ENCODE assay signal across 8 cellular contexts in the genomic region with DNA sequence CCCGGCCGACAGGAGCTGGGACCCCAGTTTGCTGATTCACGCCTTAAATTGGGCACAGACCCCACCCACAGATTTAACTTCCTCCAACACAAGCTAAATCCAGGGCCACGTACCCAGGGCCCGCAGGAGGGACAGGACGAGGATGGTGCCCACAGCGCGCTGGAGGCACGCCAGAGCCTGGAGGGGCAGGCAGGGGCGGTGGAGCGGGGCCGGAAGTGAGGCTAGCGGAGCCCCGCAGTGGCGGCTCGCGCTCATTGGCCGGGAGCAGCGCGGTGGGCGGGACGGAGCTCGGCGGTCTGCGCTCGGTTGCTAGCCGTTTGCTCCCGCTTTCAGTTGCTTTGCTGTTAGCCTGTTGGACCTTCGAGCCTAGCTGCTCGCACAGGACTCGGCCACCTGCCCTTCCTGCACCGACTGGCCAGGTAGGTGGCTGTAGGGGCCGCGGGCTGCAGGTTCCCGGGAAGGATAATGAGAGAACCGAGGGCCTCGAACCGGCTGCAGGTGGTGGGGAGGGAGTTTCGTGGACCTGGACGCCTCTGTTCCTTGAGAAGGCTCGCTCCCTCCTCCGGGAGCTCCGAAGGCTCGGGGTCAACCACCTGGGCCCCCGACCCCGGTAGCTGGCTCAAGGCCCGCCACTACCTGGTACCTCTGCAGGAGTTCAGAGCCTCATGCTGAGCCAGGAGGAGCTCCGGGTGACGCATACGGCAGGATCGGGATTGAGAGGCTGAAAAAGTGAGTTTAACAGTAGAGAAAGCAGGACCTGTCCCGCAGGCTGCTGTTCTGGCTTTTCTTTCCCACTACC. TPM values are rescaled to one million over a fixed set of nuclear protein-coding genes. Genes with fewer than 3 reads are reported as not detected.
DNase-seq lines count a peak whose midpoint lies in the region; ATAC-seq, FAIRE-seq and TF ChIP-seq lines count a peak whose summit lies in the region.

A gene (plus strand): TSS at position 332 of the 799 bp plus-strand sequence. CDS start 8,212 bp downstream, outside the sequence.

- peak within 1 kb of the TSS; percentile 87 for H3K27ac ChIP-seq in HepG2 (ENCODE audit: extremely low read length, insufficient read depth, low read length)

- H3K4me3 ChIP-seq in BJ (ENCODE audit: low read depth, low read length) (peak within 1 kb of the TSS; percentile 79), HepG2 (replicated peaks in 1 of 3; ENCODE audit: insufficient read depth in 1 of 3, low read depth in 2 of 3, low read length in 3 of 3) (peak within 1 kb of the TSS; percentile 71 to 92 (median 86))

- CTCF ChIA-PET in BJ (lab: Yijun Ruan, JAX) (interaction anchor here (1.1 to 3.3 kb wide), 7 partner anchors 19 to 140 kb away, joined by 3 to 18 read pairs (median 7); no protein-coding TSS in a partner anchor), HepG2 (lab: Yijun Ruan, JAX; ENCODE audit: low intra/inter-chr PET ratio, low total read pairs) (no interaction called here)

- WGBS in HepG2 (ENCODE audit: low lambda C conversion rate) = 1% methylated on average over 14 of the region's 52 CpGs

- TF ChIP-seq POLR2A in HepG2 (IDR thresholded peaks at IDR 0.05; ENCODE audit: insufficient read depth in 1 of 2, low read depth in 2 of 2, low read length in 2 of 2) = peak; percentile 96

- H3K4me2 ChIP-seq in HepG2 (ENCODE audit: low read depth, low read length) = peak within 1 kb of the TSS; percentile 87

- DNase-seq in BJ (ENCODE audit: low read depth) = no peak
- peak; percentile 92 for DNase-seq in GM19239 (ENCODE audit: insufficient read length, low spot score)
- DNase-seq in NCI-H774 (lab: John Stamatoyannopoulos, UW) = peak; percentile 69
- DNase-seq in activated CD4-positive, alpha-beta T cell treated with anti-CD3 and anti-CD28 coated beads, Interleukin-2, amount 50 U/mL, for 24 hours (ENCODE audit: low read depth in 1 of 2, low spot score in 1 of 2) = peak; percentile 76 to 84
- peak; percentile 80 for DNase-seq in dedifferentiated amniotic fluid mesenchymal stem cell (ENCODE audit: extremely low spot score)
- DNase-seq in HepG2 (ENCODE audit: low spot score) = peak; percentile 74
- peak; percentile 86 to 90 for DNase-seq in stimulated activated CD4-positive, alpha-beta T cell treated with anti-CD3 and anti-CD28 coated beads, Interleukin-2, amount 100 ng/mL, for 48 hours

- TF ChIP-seq CTCF in BJ (IDR thresholded peaks at IDR 0.05; ENCODE audit: insufficient read depth, low read depth, low read length) (no peak), HepG2 (CRISPR knock-in tag; IDR thresholded peaks at IDR 0.05) (peak; percentile 17; the same call in 1 of the 2 replicates)

- no peaks in the 10 kb centered on the region for H3K9me3 ChIP-seq in HepG2 (ENCODE audit: low read length)

- intact Hi-C loops in HepG2 (cut with micrococcal nuclease; ENCODE audit: unreplicated experiment) = no loop called here

- in situ Hi-C loops in HepG2 (cut with HindIII; ENCODE audit: extremely low pct_ligation_motif_present, low pct_unique_long_range_greater_than_20kb) = no loop called here

- no peak for TF ChIP-seq EP300 in HepG2 (IDR thresholded peaks at IDR 0.05; ENCODE audit: low read depth in 2 of 2, low read length in 2 of 2)
- TF ChIP-seq EP300 in HepG2 (CRISPR knock-in tag; IDR thresholded peaks at IDR 0.05; ENCODE audit: borderline replicate concordance) = no peak

- no peaks in the 10 kb centered on the region for H3K36me3 ChIP-seq in BJ (ENCODE audit: control insufficient read depth, insufficient read depth, low read length)
- H3K36me3 ChIP-seq in HepG2 (replicated peaks in 1 of 2; ENCODE audit: control insufficient read depth in 1 of 2, insufficient read depth in 2 of 2, low read length in 2 of 2) = no peaks in the 10 kb centered on the region; a peak in 1 of 5 replicates

- peak within 1 kb of the TSS; percentile 89 for H3K9ac ChIP-seq in HepG2 (ENCODE audit: insufficient read depth, low read depth, low read length)

- peak within 1 kb of the TSS; percentile 31 for H2AFZ ChIP-seq in HepG2 (ENCODE audit: low read length)

- peak; percentile 85 for ATAC-seq in HG03460 (IDR thresholded peaks at IDR 0.05; ENCODE audit: unreplicated experiment)
- peak; percentile 98 for ATAC-seq in HepG2

- FAIRE-seq in GM19239 (lab: Jason Lieb, UNC) (peak; percentile 92), HepG2 (lab: Jason Lieb, UNC) (peak; percentile 62)

- BruUV-seq in HepG2 (replicated peaks; lab: Mats Ljungman, UMichigan) = TSS peak; percentile 65

- no peak; the same call in 1 of the 2 replicates for TF ChIP-seq RAD21 in HepG2 (CRISPR knock-in tag; IDR thresholded peaks at IDR 0.05)

- no peaks in the 10 kb centered on the region for H3K27me3 ChIP-seq in BJ (ENCODE audit: control insufficient read depth, insufficient read depth, low read length)
- H3K27me3 ChIP-seq in HepG2 (ENCODE audit: control insufficient read depth in 1 of 2, insufficient read depth in 2 of 2, low read length in 2 of 2) = no peaks in the 10 kb centered on the region; a peak in 1 of 5 replicates

- POLR2A ChIA-PET in BJ (lab: Charles Lee) (interaction anchor here (0.5 to 0.9 kb wide), 3 partner anchors 59 to 918 kb away, joined by 3 read pairs; a partner anchor contains a TSS), HepG2 (lab: Yijun Ruan, JAX) (interaction anchor here (0.6 to 3.0 kb wide), 27 partner anchors 9 to 294 kb away, joined by 3 to 45 read pairs (median 4); a partner anchor contains a TSS)

- peaks cover 34% of the 10 kb centered on the region for H3K79me2 ChIP-seq in HepG2 (ENCODE audit: insufficient read depth, low read length)

- H3K4me1 ChIP-seq in HepG2 (ENCODE audit: insufficient read depth, low read length) = peaks cover 37% of the 10 kb centered on the region

- H4K20me1 ChIP-seq in HepG2 (ENCODE audit: insufficient read depth, low read length) = no peaks in the 10 kb centered on the region

TF ChIP-seq in HepG2, 621 proteins besides CTCF, POLR2A, EP300 and RAD21 (continues in another document):
- TF ChIP-seq, protein P1, sequence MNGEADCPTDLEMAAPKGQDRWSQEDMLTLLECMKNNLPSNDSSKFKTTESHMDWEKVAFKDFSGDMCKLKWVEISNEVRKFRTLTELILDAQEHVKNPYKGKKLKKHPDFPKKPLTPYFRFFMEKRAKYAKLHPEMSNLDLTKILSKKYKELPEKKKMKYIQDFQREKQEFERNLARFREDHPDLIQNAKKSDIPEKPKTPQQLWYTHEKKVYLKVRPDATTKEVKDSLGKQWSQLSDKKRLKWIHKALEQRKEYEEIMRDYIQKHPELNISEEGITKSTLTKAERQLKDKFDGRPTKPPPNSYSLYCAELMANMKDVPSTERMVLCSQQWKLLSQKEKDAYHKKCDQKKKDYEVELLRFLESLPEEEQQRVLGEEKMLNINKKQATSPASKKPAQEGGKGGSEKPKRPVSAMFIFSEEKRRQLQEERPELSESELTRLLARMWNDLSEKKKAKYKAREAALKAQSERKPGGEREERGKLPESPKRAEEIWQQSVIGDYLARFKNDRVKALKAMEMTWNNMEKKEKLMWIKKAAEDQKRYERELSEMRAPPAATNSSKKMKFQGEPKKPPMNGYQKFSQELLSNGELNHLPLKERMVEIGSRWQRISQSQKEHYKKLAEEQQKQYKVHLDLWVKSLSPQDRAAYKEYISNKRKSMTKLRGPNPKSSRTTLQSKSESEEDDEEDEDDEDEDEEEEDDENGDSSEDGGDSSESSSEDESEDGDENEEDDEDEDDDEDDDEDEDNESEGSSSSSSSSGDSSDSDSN (CRISPR knock-in tag; IDR thresholded peaks at IDR 0.05) = peak; percentile 94
- TF ChIP-seq DMAP1 (CRISPR knock-in tag; IDR thresholded peaks at IDR 0.05) (peak; percentile 87), SNAI1 (CRISPR knock-in tag; IDR thresholded peaks at IDR 0.05; ENCODE audit: borderline replicate concordance) (no peak), MTA3 (CRISPR knock-in tag; IDR thresholded peaks at IDR 0.05) (no peak), ZNF558 (CRISPR knock-in tag; IDR thresholded peaks at IDR 0.05; ENCODE audit: borderline replicate concordance) (peak; percentile 43; the same call in 1 of the 2 replicates), HOXA3 (CRISPR knock-in tag; IDR thresholded peaks at IDR 0.05) (peak; percentile 90), ZNF234 (CRISPR knock-in tag; conservative IDR thresholded peaks at IDR 0.05) (no peak; the same call in 1 of the 2 replicates), YEATS2 (CRISPR knock-in tag; IDR thresholded peaks at IDR 0.05; ENCODE audit: borderline replicate concordance) (peak; percentile 80; the same call in 1 of the 2 replicates), ZFP62 (CRISPR knock-in tag; IDR thresholded peaks at IDR 0.05) (0 out of 2 replicates have a peak, but pooled peaks have one; percentile 58), KAT7 (CRISPR knock-in tag; IDR thresholded peaks at IDR 0.05; ENCODE audit: borderline replicate concordance) (peak; percentile 74)
- TF ChIP-seq, protein P2, sequence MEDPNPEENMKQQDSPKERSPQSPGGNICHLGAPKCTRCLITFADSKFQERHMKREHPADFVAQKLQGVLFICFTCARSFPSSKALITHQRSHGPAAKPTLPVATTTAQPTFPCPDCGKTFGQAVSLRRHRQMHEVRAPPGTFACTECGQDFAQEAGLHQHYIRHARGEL (CRISPR knock-in tag; IDR thresholded peaks at IDR 0.05) = no peak

RNA-seq across cellular contexts. Expression of the gene that starts here (rescaled TPM):
- 4.1 and 6.0 TPM in 2 replicates for polyA plus RNA-seq in BJ (2011; rRNA removed)
- 6.9 and 18.2 TPM in 2 replicates for polyA minus RNA-seq in BJ (2011; rRNA and poly(A)+ RNA removed)
- 11.3 and 17.4 TPM in 2 replicates for total RNA-seq in HepG2 (2016; rRNA removed; fragmentation: Illumina TruSeq; extraction: Trizol)
- total RNA-seq in HepG2 (2016; cell fraction: cytosol; rRNA removed; fragmentation: Illumina TruSeq; extraction: Trizol; ENCODE audit: low read depth) = 40.7 and 41.5 TPM in 2 replicates
- 11.5 and 17.3 TPM in 2 replicates for total RNA-seq in HepG2 (2016; cell fraction: insoluble cytoplasmic fraction; rRNA removed; fragmentation: Illumina TruSeq; extraction: Trizol)
- 12.5 and 13.5 TPM in 2 replicates for total RNA-seq in HepG2 (2016; cell fraction: membrane; rRNA removed; fragmentation: Illumina TruSeq; extraction: Trizol)
- total RNA-seq in HepG2 (2016; cell fraction: nucleus; rRNA removed; fragmentation: Illumina TruSeq; extraction: Trizol) = 21.6 and 24.7 TPM in 2 replicates
- polyA plus RNA-seq in HepG2 (2011; rRNA removed) = 4.8 and 5.6 TPM in 2 replicates
- polyA plus RNA-seq in HepG2 (2011; cell fraction: cytosol; rRNA removed) = 3.7 and 5.6 TPM in 2 replicates
- polyA plus RNA-seq in HepG2 (2011; cell fraction: nucleus; rRNA removed) = 6.9 and 7.1 TPM in 2 replicates
- 2.7 and 2.8 TPM in 2 replicates for polyA plus RNA-seq in HepG2 (2012)
- 1.8 and 2.0 TPM in 2 replicates for polyA plus RNA-seq in HepG2 (2016; cell fraction: cytosol; fragmentation: Illumina TruSeq; extraction: Trizol; ENCODE audit: low read depth)
- 4.4 TPM in 2 replicates for polyA plus RNA-seq in HepG2 (2016; cell fraction: insoluble cytoplasmic fraction; fragmentation: Illumina TruSeq; extraction: Trizol; ENCODE audit: low read depth)
- 2.2 and 2.7 TPM in 2 replicates for polyA plus RNA-seq in HepG2 (2016; cell fraction: membrane; fragmentation: Illumina TruSeq; extraction: Trizol; ENCODE audit: low read depth)
- polyA plus RNA-seq in HepG2 (2016; cell fraction: nucleus; fragmentation: Illumina TruSeq; extraction: Trizol; ENCODE audit: insufficient read depth, low read depth) = 18.6 and 19.9 TPM in 2 replicates
- polyA minus RNA-seq in HepG2 (2011; rRNA and poly(A)+ RNA removed; ENCODE audit: low replicate concordance) = 14.6 and 21.4 TPM in 2 replicates
- polyA minus RNA-seq in HepG2 (2011; cell fraction: cytosol; rRNA and poly(A)+ RNA removed) = 9.4 and 9.7 TPM in 2 replicates
- polyA minus RNA-seq in HepG2 (2011; cell fraction: nucleus; rRNA and poly(A)+ RNA removed) = 6.3 and 8.3 TPM in 2 replicates
